In the genomic region with DNA sequence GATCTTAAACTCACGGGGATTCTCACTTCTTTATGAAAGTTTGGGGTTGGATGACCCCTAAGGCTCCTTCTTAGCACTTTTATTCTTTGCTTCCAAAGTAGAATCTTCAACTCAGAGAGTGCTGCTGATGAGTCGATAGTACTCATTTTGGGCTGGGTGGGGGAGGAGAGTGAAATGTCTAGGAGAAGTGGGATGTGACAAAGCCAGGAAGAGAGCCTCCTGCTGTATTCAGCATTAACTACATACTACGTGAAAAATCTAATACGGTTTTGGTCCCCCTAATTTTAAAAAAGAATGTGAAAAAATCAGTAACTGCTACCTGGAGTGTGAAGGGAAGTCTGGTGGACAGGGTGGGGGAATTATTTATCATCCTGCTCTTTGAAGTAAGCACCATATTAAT, we compare ENCODE assay signal across 1 cellular context.
A peak's percentile ranks its signal among the peaks of the same experiment; 100 is the strongest.
TF ChIP-seq lines count a peak whose summit lies in the region.

No MANE protein-coding gene starts in this region.

TF ChIP-seq in K562, 482 proteins besides CTCF, POLR2A, EP300 and RAD21:
- TF ChIP-seq HMBOX1 (IDR thresholded peaks at IDR 0.05) (no peak), VEZF1 (CRISPR knock-in tag; IDR thresholded peaks at IDR 0.05) (peak; percentile 18; the same call in 1 of the 2 replicates)
